Comparison of ENCODE assay signal across 1 cellular context in the genomic region with DNA sequence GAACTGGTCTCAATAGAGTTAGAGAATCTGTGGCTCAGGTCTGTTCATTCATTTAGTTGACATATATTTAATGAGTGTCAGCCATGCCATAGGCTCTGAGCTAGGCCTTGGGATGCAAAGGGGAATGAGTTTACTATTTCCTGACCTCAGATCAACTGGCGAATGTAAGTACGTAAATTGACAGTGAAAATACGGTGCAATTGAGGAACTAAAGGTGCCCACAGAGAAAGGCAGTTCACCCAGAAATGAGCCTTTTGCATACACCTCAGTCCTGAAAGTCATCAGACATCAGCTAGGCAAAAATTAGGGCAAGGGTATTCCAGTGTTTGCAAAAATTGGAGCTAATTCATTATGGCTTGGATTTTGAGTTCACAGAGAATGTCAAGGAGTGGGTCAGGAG.
TF ChIP-seq lines count a peak whose summit lies in the region.

No MANE protein-coding gene starts in this region.

TF ChIP-seq in HepG2, 621 proteins besides CTCF, POLR2A, EP300 and RAD21:
- TF ChIP-seq ELF1 (CRISPR knock-in tag; IDR thresholded peaks at IDR 0.05), result no peak
- no peak for TF ChIP-seq ZNF350 (CRISPR knock-in tag; IDR thresholded peaks at IDR 0.05; ENCODE audit: borderline replicate concordance, low read depth)
- TF ChIP-seq ZBTB7B (CRISPR knock-in tag; IDR thresholded peaks at IDR 0.05), result no peak
- no peak for TF ChIP-seq MXD4 (CRISPR knock-in tag; IDR thresholded peaks at IDR 0.05)
- TF ChIP-seq ZNF354B (CRISPR knock-in tag; IDR thresholded peaks at IDR 0.05), result no peak
- TF ChIP-seq, protein P1, sequence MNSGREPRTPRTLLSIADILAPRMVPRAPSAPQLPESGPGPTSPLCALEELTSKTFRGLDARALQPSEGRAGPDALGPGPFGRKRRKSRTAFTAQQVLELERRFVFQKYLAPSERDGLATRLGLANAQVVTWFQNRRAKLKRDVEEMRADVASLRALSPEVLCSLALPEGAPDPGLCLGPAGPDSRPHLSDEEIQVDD (CRISPR knock-in tag; IDR thresholded peaks at IDR 0.05; ENCODE audit: borderline replicate concordance), result no peak
- no peak for TF ChIP-seq ELF4 (CRISPR knock-in tag; IDR thresholded peaks at IDR 0.05; ENCODE audit: borderline replicate concordance)
